ENCODE assay signal across 16 cellular contexts in the genomic region with DNA sequence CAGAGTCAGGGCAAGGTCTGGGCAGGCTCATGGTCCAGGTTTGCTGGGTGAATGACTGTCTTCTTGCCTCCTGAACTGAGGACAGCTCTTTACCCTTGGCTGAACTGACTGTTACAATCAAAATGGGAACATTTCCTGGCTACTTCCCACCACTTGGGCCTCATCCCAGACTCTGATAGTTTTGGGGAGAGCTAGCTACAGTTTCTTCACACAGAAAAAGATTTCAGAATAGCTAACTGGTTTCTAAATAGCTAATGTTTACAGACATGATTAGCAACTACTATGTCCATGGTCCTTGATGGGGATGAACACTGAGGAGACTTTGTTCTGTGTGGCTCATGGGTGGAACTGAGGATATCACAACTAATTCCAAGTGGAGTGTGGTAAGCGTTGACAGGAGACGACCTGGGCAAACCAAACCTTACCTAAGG. TPM values are rescaled to one million over a fixed set of nuclear protein-coding genes. Genes with fewer than 3 reads are reported as not detected.
DNase-seq lines count a peak whose midpoint lies in the region; ATAC-seq and TF ChIP-seq lines count a peak whose summit lies in the region.
"Had no signal": no experiment of that assay in that cellular context is flagged by ENCODE, and none has a peak within 500 bp of the region (broad histone marks: within the 10 kb centered on the region; RNA-seq: fewer than 3 reads in every experiment).

No MANE protein-coding gene starts in this region.

- TF ChIP-seq CTCF in glutamatergic neuron (IDR thresholded peaks at IDR 0.05; ENCODE audit: partially characterized antibody, unreplicated experiment) (no peak), mucosa of descending colon (IDR thresholded peaks at IDR 0.05) (no peak), thyroid gland (IDR thresholded peaks at IDR 0.05) (no peak)

- H3K4me3 Mint-ChIP-seq in activated T-helper 17 cell treated with anti-CD3 and anti-CD28 coated beads, Interleukin-2, amount 50 U/mL, for 72 hours = no peak overlapping the region
- H3K4me3 Mint-ChIP-seq in glutamatergic neuron (ENCODE audit: unreplicated experiment) = no peak overlapping the region
- H3K4me3 Mint-ChIP-seq: activated T-cell treated with anti-CD3 and anti-CD28 coated beads, Interleukin-2, amount 50 U/mL, for 4 hours had no signal

- H3K4me3 ChIP-seq in mucosa of descending colon = no peak overlapping the region
- H3K4me3 ChIP-seq in thyroid gland (replicated peaks in 1 of 3) = no peak overlapping the region

- WGBS in thyroid gland, 2 donors = 82% methylated on average over 2 of the region's 2 CpGs

- H3K27me3 ChIP-seq in thyroid gland = no peaks in the 10 kb centered on the region

- TF ChIP-seq POLR2A in thyroid gland (IDR thresholded peaks at IDR 0.05) = no peak

- H3K4me1 ChIP-seq in mucosa of descending colon (ENCODE audit: low read depth) (no peaks in the 10 kb centered on the region), thyroid gland (peaks cover 8 to 12% of the 10 kb centered on the region in 2 donors)

- H3K27ac ChIP-seq in thyroid gland = peak overlapping the region in 1 of 3 donors; percentile 40

- peak overlapping the region; percentile 28 for H3K27ac Mint-ChIP-seq in activated T-helper 17 cell treated with anti-CD3 and anti-CD28 coated beads, Interleukin-2, amount 50 U/mL, for 72 hours
- H3K27ac Mint-ChIP-seq in glutamatergic neuron (ENCODE audit: unreplicated experiment) = peak overlapping the region; percentile 52

- H3K9me3 Mint-ChIP-seq in activated T-helper 17 cell treated with anti-CD3 and anti-CD28 coated beads, Interleukin-2, amount 50 U/mL, for 72 hours = no peaks in the 10 kb centered on the region
- peaks cover 4% of the 10 kb centered on the region for H3K9me3 Mint-ChIP-seq in glutamatergic neuron (ENCODE audit: unreplicated experiment)
- H3K9me3 Mint-ChIP-seq: activated T-cell treated with anti-CD3 and anti-CD28 coated beads, Interleukin-2, amount 50 U/mL, for 4 hours had no signal

- DNase-seq in glutamatergic neuron = no peak
- DNase-seq in mucosa of descending colon = peak in 1 of 3 donors; percentile 34
- peak; percentile 19 to 21 for DNase-seq in thyroid gland
- DNase-seq in activated effector memory CD4-positive, alpha-beta T cell treated with anti-CD3 and anti-CD28 coated beads, Interleukin-2, amount 50 U/mL, for 16 hours = no peak
- DNase-seq in NCI-H1694 treated with DMSO at 0.1 percent for 48 hours (lab: John Stamatoyannopoulos, UW) = no peak
- DNase-seq: activated CD4-positive, CD25-positive, alpha-beta regulatory T cell treated with anti-CD3 and anti-CD28 coated beads, Interleukin-2, amount 50 U/mL, for 72 hours; activated T-cell treated with anti-CD3 and anti-CD28 coated beads, Interleukin-2, amount 50 U/mL, for 4 hours; amniotic stem cell; DMS79; NCI-H1048; NCI-H510A; T-helper 1 cell had no signal

- no peaks in the 10 kb centered on the region for H3K36me3 Mint-ChIP-seq in activated T-helper 17 cell treated with anti-CD3 and anti-CD28 coated beads, Interleukin-2, amount 50 U/mL, for 72 hours (ENCODE audit: low read depth)
- H3K36me3 Mint-ChIP-seq in glutamatergic neuron (ENCODE audit: unreplicated experiment) = no peaks in the 10 kb centered on the region

- no peak for ATAC-seq in activated T-helper 17 cell treated with anti-CD3 and anti-CD28 coated beads, Interleukin-2, amount 50 U/mL, for 72 hours (replicated peaks)
- ATAC-seq in mucosa of descending colon = peak; percentile 11
- no peak for ATAC-seq in GM19463 (IDR thresholded peaks at IDR 0.05; ENCODE audit: unreplicated experiment)
- ATAC-seq in GM18858 (IDR thresholded peaks at IDR 0.05; ENCODE audit: unreplicated experiment) = no peak
- ATAC-seq: activated T-cell treated with anti-CD3 and anti-CD28 coated beads, Interleukin-2, amount 50 U/mL, for 4 hours; left colon had no signal

- H3K9me3 ChIP-seq in mucosa of descending colon (no peaks in the 10 kb centered on the region), thyroid gland (no peaks in the 10 kb centered on the region)

- H3K4me1 Mint-ChIP-seq in activated T-helper 17 cell treated with anti-CD3 and anti-CD28 coated beads, Interleukin-2, amount 50 U/mL, for 72 hours = no peaks in the 10 kb centered on the region
- peaks cover 31% of the 10 kb centered on the region for H3K4me1 Mint-ChIP-seq in glutamatergic neuron (ENCODE audit: low read depth, unreplicated experiment)

- intact Hi-C loops in mucosa of descending colon (cut with DNase I, micrococcal nuclease) (loop anchor here in 1 of 2 donors (10.0 kb wide), 1 partner anchor 101 kb away; no protein-coding TSS in a partner anchor), thyroid gland (cut with DNase I) (loop anchor here (10.0 kb wide), 1 partner anchor 101 kb away; no protein-coding TSS in a partner anchor)

- no peaks in the 10 kb centered on the region for H3K36me3 ChIP-seq in mucosa of descending colon (ENCODE audit: low read depth)
- H3K36me3 ChIP-seq in thyroid gland = no peaks in the 10 kb centered on the region

- H3K27me3 Mint-ChIP-seq in activated T-helper 17 cell treated with anti-CD3 and anti-CD28 coated beads, Interleukin-2, amount 50 U/mL, for 72 hours = no peaks in the 10 kb centered on the region
- H3K27me3 Mint-ChIP-seq in glutamatergic neuron (ENCODE audit: unreplicated experiment) = no peaks in the 10 kb centered on the region

RNA-seq across cellular contexts. Expression of a gene that starts 7.1 kb away (rescaled TPM):
- total RNA-seq in activated T-helper 17 cell treated with anti-CD3 and anti-CD28 coated beads, Interleukin-2, amount 50 U/mL, for 72 hours = 1 to 10 TPM in 1 of 2 donors, under 1 TPM in 1; 0.29 to 1.1 TPM
- total RNA-seq in glutamatergic neuron (ENCODE audit: unreplicated experiment) (6.8 TPM), mucosa of descending colon (10 to 100 TPM in 1 of 3 donors, 1 to 10 TPM in 2; 1.3 to 15.3 (median 1.9) TPM), thyroid gland (10 to 100 TPM in 1 of 4 donors, 1 to 10 TPM in 3; 5.8 to 10.4 (median 7.4) TPM)

Comparison
In these comparisons a context has a peak if more than half of its experiments do, and no peak if none do; other contexts are left out.
1. DNase-seq: peak in thyroid gland (2 of 2); none in glutamatergic neuron (single experiment), activated effector memory CD4-positive, alpha-beta T cell treated with anti-CD3 and anti-CD28 coated beads, Interleukin-2, amount 50 U/mL, for 16 hours (single experiment) and NCI-H1694 treated with DMSO at 0.1 percent for 48 hours (single experiment).